9 cellular contexts compared by ENCODE assay signal in the genomic region with DNA sequence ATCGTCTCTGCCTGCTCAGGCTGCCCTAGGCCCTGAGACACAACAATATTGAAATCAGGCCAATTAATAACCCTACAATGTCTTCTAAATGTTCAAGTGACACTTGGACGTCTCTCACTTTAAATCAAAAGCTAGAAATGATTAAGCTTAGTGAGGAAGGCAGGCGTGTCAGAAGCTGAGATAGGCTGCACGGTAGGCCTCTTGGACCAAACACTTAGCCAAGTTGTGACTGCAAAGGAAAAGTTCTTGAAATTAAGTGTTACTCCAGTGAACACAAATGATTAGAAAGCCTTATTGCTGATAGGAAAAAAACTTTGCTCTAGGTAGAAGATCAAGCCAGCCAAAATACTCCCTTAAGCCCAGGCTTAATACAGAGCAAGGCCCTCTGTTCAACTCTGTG. TPM values are rescaled to one million over a fixed set of nuclear protein-coding genes. Genes with fewer than 3 reads are reported as not detected.
DNase-seq lines count a peak whose midpoint lies in the region; ATAC-seq and TF ChIP-seq lines count a peak whose summit lies in the region.
"Had no signal": no experiment of that assay in that cellular context is flagged by ENCODE, and none has a peak within 500 bp of the region (broad histone marks: within the 10 kb centered on the region; RNA-seq: fewer than 3 reads in every experiment).

No MANE protein-coding gene starts in this region.

- peaks cover 37% of the 10 kb centered on the region for H3K4me1 ChIP-seq in lower lobe of right lung
- peaks cover 0 to 62% (median 30%) of the 10 kb centered on the region in 4 donors for H3K4me1 ChIP-seq in tibial nerve

- intact Hi-C loops in lower lobe of right lung (cut with DNase I): no loop called here

- WGBS in tibial nerve, 2 donors: 40 to 41% methylated on average over 4 of the region's 4 CpGs

- peaks cover 12% of the 10 kb centered on the region for H3K27me3 Mint-ChIP-seq in activated naive CD4-positive, alpha-beta T cell treated with anti-CD3 and anti-CD28 coated beads, Interleukin-2, amount 10 ng/mL, durations not matched to agents 7 days and 5 days
- no peaks in the 10 kb centered on the region for H3K27me3 Mint-ChIP-seq in activated T-helper 17 cell treated with anti-CD3 and anti-CD28 coated beads, Interleukin-2, amount 50 U/mL, for 72 hours

- no peak for DNase-seq in activated naive CD4-positive, alpha-beta T cell treated with anti-CD3 and anti-CD28 coated beads, Interleukin-2, amount 10 ng/mL, durations not matched to agents 7 days and 5 days
- no peak for DNase-seq in activated naive CD4-positive, alpha-beta T cell (lab: John Stamatoyannopoulos, UW)
- DNase-seq in lower lobe of right lung (no peak), tibial nerve (ENCODE audit: low spot score in 2 of 2) (no peak), dedifferentiated amniotic fluid mesenchymal stem cell (ENCODE audit: extremely low spot score) (no peak), OCI-M1 (lab: John Stamatoyannopoulos, UW) (no peak), HuH-7.5 (ENCODE audit: low spot score) (no peak)
- DNase-seq: NCI-H2171 treated with DMSO at 0.1 percent for 48 hours had no signal

- CTCF ChIA-PET in activated naive CD4-positive, alpha-beta T cell treated with anti-CD3 and anti-CD28 coated beads, Interleukin-2, amount 10 ng/mL, durations not matched to agents 7 days and 5 days (lab: Charles Lee): interaction anchor here (1.0 to 1.5 kb wide), 3 partner anchors 10 to 186 kb away, joined by 3 to 4 read pairs (median 4); no protein-coding TSS in a partner anchor

- no peak for TF ChIP-seq CTCF in lower lobe of right lung (IDR thresholded peaks at IDR 0.05)
- TF ChIP-seq CTCF in tibial nerve (IDR thresholded peaks at IDR 0.05): no peak

- TF ChIP-seq EP300 in tibial nerve (IDR thresholded peaks at IDR 0.05): no peak

- H3K27ac ChIP-seq in lower lobe of right lung (peak overlapping the region; percentile 33), tibial nerve (peak overlapping the region; percentile 25 to 92 (median 89))

- H3K9me3 Mint-ChIP-seq in activated naive CD4-positive, alpha-beta T cell treated with anti-CD3 and anti-CD28 coated beads, Interleukin-2, amount 10 ng/mL, durations not matched to agents 7 days and 5 days: no peaks in the 10 kb centered on the region
- no peaks in the 10 kb centered on the region for H3K9me3 Mint-ChIP-seq in activated T-helper 17 cell treated with anti-CD3 and anti-CD28 coated beads, Interleukin-2, amount 50 U/mL, for 72 hours

- H3K9me3 ChIP-seq in lower lobe of right lung (no peaks in the 10 kb centered on the region), tibial nerve (no peaks in the 10 kb centered on the region)

- peak overlapping the region; percentile 82 for H3K4me3 Mint-ChIP-seq in activated naive CD4-positive, alpha-beta T cell treated with anti-CD3 and anti-CD28 coated beads, Interleukin-2, amount 10 ng/mL, durations not matched to agents 7 days and 5 days
- peak overlapping the region; percentile 92 for H3K4me3 Mint-ChIP-seq in activated T-helper 17 cell treated with anti-CD3 and anti-CD28 coated beads, Interleukin-2, amount 50 U/mL, for 72 hours

- H3K4me1 Mint-ChIP-seq in activated naive CD4-positive, alpha-beta T cell treated with anti-CD3 and anti-CD28 coated beads, Interleukin-2, amount 10 ng/mL, durations not matched to agents 7 days and 5 days: peaks cover 39% of the 10 kb centered on the region
- peaks cover 14% of the 10 kb centered on the region for H3K4me1 Mint-ChIP-seq in activated T-helper 17 cell treated with anti-CD3 and anti-CD28 coated beads, Interleukin-2, amount 50 U/mL, for 72 hours

- H3K36me3 ChIP-seq in lower lobe of right lung: no peaks in the 10 kb centered on the region
- no peaks in the 10 kb centered on the region for H3K36me3 ChIP-seq in tibial nerve

- no peak overlapping the region for H3K27ac Mint-ChIP-seq in activated naive CD4-positive, alpha-beta T cell treated with anti-CD3 and anti-CD28 coated beads, Interleukin-2, amount 10 ng/mL, durations not matched to agents 7 days and 5 days
- peak overlapping the region; percentile 15 for H3K27ac Mint-ChIP-seq in activated T-helper 17 cell treated with anti-CD3 and anti-CD28 coated beads, Interleukin-2, amount 50 U/mL, for 72 hours

- peaks cover 11% of the 10 kb centered on the region for H3K36me3 Mint-ChIP-seq in activated naive CD4-positive, alpha-beta T cell treated with anti-CD3 and anti-CD28 coated beads, Interleukin-2, amount 10 ng/mL, durations not matched to agents 7 days and 5 days
- peaks cover 7% of the 10 kb centered on the region for H3K36me3 Mint-ChIP-seq in activated T-helper 17 cell treated with anti-CD3 and anti-CD28 coated beads, Interleukin-2, amount 50 U/mL, for 72 hours (ENCODE audit: low read depth)

- H3K4me3 ChIP-seq in lower lobe of right lung: peak overlapping the region; percentile 97
- H3K4me3 ChIP-seq in tibial nerve: peak overlapping the region in 1 of 4 donors; percentile 3

- no peak for ATAC-seq in activated T-helper 17 cell treated with anti-CD3 and anti-CD28 coated beads, Interleukin-2, amount 50 U/mL, for 72 hours (replicated peaks)
- ATAC-seq in lower lobe of right lung: peak in 1 of 2 donors; percentile 31

- no peak for TF ChIP-seq POLR2A in tibial nerve (IDR thresholded peaks at IDR 0.05)

- H3K27me3 ChIP-seq in lower lobe of right lung (ENCODE audit: low read depth) (no peaks in the 10 kb centered on the region), tibial nerve (no peaks in the 10 kb centered on the region)

RNA-seq across cellular contexts. Expression of gene HPS3, which starts 2.2 kb away (rescaled TPM):
- 10 to 100 TPM; 24.0 to 24.7 TPM for total RNA-seq in activated T-helper 17 cell treated with anti-CD3 and anti-CD28 coated beads, Interleukin-2, amount 50 U/mL, for 72 hours
- total RNA-seq in lower lobe of right lung: 25.1 TPM
- total RNA-seq in tibial nerve: 10 to 100 TPM; 17.8 to 39.5 (median 24.7) TPM

RNA-seq across cellular contexts. Expression of gene HLTF, which starts 45.3 kb away (rescaled TPM):
- 10 to 100 TPM; 24.5 to 28.2 TPM for total RNA-seq in activated T-helper 17 cell treated with anti-CD3 and anti-CD28 coated beads, Interleukin-2, amount 50 U/mL, for 72 hours
- total RNA-seq in lower lobe of right lung (18.5 TPM), tibial nerve (10 to 100 TPM; 16.9 to 28.2 (median 25.5) TPM)
